In the genomic region with DNA sequence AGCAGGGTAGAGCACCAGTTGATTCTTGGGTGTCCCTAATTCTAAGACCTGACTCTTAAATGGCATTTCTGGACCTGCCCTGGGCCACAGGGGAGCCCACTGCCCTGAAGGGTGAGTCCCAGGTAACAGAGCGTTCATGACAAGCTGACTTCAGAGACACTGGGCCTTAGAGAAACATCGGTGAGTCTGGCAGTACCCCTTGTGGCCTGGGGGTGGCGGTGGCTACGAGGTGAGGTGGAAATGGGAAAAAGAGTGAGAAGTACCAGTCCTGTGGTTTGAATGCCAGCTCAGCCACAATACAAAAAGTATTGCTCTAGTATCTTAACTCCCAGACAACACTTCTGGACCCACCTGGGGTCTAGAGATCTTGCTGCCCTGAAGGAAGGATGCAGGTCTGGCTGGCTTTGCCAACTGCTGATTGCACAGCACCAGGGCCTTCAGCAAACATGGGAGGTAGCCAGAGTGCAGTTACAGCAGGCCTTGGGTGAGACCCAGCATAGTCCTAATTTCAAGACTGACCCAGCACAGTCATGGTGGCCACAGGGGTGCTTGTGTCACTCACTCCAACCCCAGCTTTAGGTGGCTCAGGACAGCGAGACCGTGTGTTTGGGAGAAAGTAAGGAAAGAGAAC, we compare ENCODE assay signal across 1 cellular context.
TF ChIP-seq lines count a peak whose summit lies in the region.

No MANE protein-coding gene starts in this region.

TF ChIP-seq in SK-N-SH, 30 proteins besides CTCF, POLR2A, EP300 and RAD21 (continued from another document):
- TF ChIP-seq, protein P1, sequence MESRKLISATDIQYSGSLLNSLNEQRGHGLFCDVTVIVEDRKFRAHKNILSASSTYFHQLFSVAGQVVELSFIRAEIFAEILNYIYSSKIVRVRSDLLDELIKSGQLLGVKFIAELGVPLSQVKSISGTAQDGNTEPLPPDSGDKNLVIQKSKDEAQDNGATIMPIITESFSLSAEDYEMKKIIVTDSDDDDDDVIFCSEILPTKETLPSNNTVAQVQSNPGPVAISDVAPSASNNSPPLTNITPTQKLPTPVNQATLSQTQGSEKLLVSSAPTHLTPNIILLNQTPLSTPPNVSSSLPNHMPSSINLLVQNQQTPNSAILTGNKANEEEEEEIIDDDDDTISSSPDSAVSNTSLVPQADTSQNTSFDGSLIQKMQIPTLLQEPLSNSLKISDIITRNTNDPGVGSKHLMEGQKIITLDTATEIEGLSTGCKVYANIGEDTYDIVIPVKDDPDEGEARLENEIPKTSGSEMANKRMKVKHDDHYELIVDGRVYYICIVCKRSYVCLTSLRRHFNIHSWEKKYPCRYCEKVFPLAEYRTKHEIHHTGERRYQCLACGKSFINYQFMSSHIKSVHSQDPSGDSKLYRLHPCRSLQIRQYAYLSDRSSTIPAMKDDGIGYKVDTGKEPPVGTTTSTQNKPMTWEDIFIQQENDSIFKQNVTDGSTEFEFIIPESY (IDR thresholded peaks at IDR 0.05; ENCODE audit: borderline replicate concordance, low read depth): no peak
